ENCODE assay signal across 1 cellular context in genomic region chr20:63864978-63865640, GRCh38.
TF ChIP-seq lines count a peak whose summit lies in the region.

Gene TPD52L2 (plus strand): TSS chr20:63865270. CDS start chr20:63865366, 96 bp downstream.

TF ChIP-seq in HEK293, 187 proteins besides CTCF, POLR2A, EP300 and RAD21 (continued from another document and continues in another):
- TF ChIP-seq ZBTB6 (tag by site-specific recombination; IDR thresholded peaks at IDR 0.05): no peak
- TF ChIP-seq YY1 (tag by site-specific recombination; IDR thresholded peaks at IDR 0.05): peak; percentile 47; the same call in 1 of the 2 replicates
- no peak for TF ChIP-seq ZNF132 (tag by site-specific recombination; IDR thresholded peaks at IDR 0.05; ENCODE audit: borderline replicate concordance)
- TF ChIP-seq ZNF701 (tag by site-specific recombination; IDR thresholded peaks at IDR 0.05): no peak
- TF ChIP-seq ZNF830 (tag by site-specific recombination; IDR thresholded peaks at IDR 0.05; ENCODE audit: low read depth): no peak
- no peak for TF ChIP-seq ZNF549 (tag by site-specific recombination; IDR thresholded peaks at IDR 0.05)
- TF ChIP-seq ZBTB20 (tag by site-specific recombination; IDR thresholded peaks at IDR 0.05): no peak; the same call in none of the 2 replicates
- no peak for TF ChIP-seq ZNF324 (tag by site-specific recombination; IDR thresholded peaks at IDR 0.05)
- TF ChIP-seq ZBTB21 (tag by site-specific recombination; IDR thresholded peaks at IDR 0.05): peak; percentile 92
- no peak for TF ChIP-seq ZNF121 (tag by site-specific recombination; IDR thresholded peaks at IDR 0.05)
- no peak for TF ChIP-seq MEIS1 (CRISPR knock-in tag; IDR thresholded peaks at IDR 0.05; ENCODE audit: borderline replicate concordance)
- TF ChIP-seq, protein P1, sequence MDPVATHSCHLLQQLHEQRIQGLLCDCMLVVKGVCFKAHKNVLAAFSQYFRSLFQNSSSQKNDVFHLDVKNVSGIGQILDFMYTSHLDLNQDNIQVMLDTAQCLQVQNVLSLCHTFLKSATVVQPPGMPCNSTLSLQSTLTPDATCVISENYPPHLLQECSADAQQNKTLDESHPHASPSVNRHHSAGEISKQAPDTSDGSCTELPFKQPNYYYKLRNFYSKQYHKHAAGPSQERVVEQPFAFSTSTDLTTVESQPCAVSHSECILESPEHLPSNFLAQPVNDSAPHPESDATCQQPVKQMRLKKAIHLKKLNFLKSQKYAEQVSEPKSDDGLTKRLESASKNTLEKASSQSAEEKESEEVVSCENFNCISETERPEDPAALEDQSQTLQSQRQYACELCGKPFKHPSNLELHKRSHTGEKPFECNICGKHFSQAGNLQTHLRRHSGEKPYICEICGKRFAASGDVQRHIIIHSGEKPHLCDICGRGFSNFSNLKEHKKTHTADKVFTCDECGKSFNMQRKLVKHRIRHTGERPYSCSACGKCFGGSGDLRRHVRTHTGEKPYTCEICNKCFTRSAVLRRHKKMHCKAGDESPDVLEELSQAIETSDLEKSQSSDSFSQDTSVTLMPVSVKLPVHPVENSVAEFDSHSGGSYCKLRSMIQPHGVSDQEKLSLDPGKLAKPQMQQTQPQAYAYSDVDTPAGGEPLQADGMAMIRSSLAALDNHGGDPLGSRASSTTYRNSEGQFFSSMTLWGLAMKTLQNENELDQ (tag by site-specific recombination; IDR thresholded peaks at IDR 0.05; ENCODE audit: low read depth): no peak
- no peak for TF ChIP-seq ZNF223 (tag by site-specific recombination; IDR thresholded peaks at IDR 0.05)
- TF ChIP-seq KLF7 (tag by site-specific recombination; IDR thresholded peaks at IDR 0.05; ENCODE audit: borderline replicate concordance): 0 out of 2 replicates have a peak, but pooled peaks have one; percentile 53
- TF ChIP-seq ZBTB1 (tag by site-specific recombination; IDR thresholded peaks at IDR 0.05): no peak
- TF ChIP-seq ZNF366 (tag by site-specific recombination; conservative IDR thresholded peaks at IDR 0.05): no peak
- 0 out of 2 replicates have a peak, but pooled peaks have one; percentile 55 for TF ChIP-seq REPIN1 (tag by site-specific recombination; IDR thresholded peaks at IDR 0.05; ENCODE audit: low read depth)
- TF ChIP-seq ZNF558 (tag by site-specific recombination; IDR thresholded peaks at IDR 0.05): no peak
- peak; percentile 82 for TF ChIP-seq ZBTB8A (tag by site-specific recombination; IDR thresholded peaks at IDR 0.05)
- TF ChIP-seq, protein P2, sequence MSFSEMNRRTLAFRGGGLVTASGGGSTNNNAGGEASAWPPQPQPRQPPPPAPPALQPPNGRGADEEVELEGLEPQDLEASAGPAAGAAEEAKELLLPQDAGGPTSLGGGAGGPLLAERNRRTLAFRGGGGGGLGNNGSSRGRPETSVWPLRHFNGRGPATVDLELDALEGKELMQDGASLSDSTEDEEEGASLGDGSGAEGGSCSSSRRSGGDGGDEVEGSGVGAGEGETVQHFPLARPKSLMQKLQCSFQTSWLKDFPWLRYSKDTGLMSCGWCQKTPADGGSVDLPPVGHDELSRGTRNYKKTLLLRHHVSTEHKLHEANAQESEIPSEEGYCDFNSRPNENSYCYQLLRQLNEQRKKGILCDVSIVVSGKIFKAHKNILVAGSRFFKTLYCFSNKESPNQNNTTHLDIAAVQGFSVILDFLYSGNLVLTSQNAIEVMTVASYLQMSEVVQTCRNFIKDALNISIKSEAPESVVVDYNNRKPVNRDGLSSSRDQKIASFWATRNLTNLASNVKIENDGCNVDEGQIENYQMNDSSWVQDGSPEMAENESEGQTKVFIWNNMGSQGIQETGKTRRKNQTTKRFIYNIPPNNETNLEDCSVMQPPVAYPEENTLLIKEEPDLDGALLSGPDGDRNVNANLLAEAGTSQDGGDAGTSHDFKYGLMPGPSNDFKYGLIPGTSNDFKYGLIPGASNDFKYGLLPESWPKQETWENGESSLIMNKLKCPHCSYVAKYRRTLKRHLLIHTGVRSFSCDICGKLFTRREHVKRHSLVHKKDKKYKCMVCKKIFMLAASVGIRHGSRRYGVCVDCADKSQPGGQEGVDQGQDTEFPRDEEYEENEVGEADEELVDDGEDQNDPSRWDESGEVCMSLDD (tag by site-specific recombination; IDR thresholded peaks at IDR 0.05): peak; percentile 46; the same call in 1 of the 2 replicates
- TF ChIP-seq PBX3 (CRISPR knock-in tag; IDR thresholded peaks at IDR 0.05): no peak
- peak; percentile 6; the same call in 1 of the 2 replicates for TF ChIP-seq ZNF433 (tag by site-specific recombination; IDR thresholded peaks at IDR 0.05; ENCODE audit: low read depth)
- TF ChIP-seq ZNF692 (tag by site-specific recombination; IDR thresholded peaks at IDR 0.05): peak; percentile 42; the same call in 1 of the 2 replicates
- no peak for TF ChIP-seq ZNF354C (tag by site-specific recombination; IDR thresholded peaks at IDR 0.05; ENCODE audit: borderline replicate concordance, low read depth)
- no peak for TF ChIP-seq ZNF677 (tag by site-specific recombination; IDR thresholded peaks at IDR 0.05)
- no peak for TF ChIP-seq ZNF626 (tag by site-specific recombination; IDR thresholded peaks at IDR 0.05)
- TF ChIP-seq ZNF623 (tag by site-specific recombination; IDR thresholded peaks at IDR 0.05): no peak
- no peak for TF ChIP-seq ZNF843 (tag by site-specific recombination; IDR thresholded peaks at IDR 0.05)
- no peak for TF ChIP-seq ZSCAN5A (tag by site-specific recombination; IDR thresholded peaks at IDR 0.05)
- TF ChIP-seq IKZF3 (tag by site-specific recombination; IDR thresholded peaks at IDR 0.05): peak; percentile 98
- no peak for TF ChIP-seq ZNF704 (tag by site-specific recombination; IDR thresholded peaks at IDR 0.05)
- no peak for TF ChIP-seq ZNF266 (tag by site-specific recombination; IDR thresholded peaks at IDR 0.05; ENCODE audit: low read depth)
- TF ChIP-seq SCRT2 (tag by site-specific recombination; IDR thresholded peaks at IDR 0.05): no peak
- peak; percentile 44; the same call in 1 of the 2 replicates for TF ChIP-seq ZNF391 (tag by site-specific recombination; IDR thresholded peaks at IDR 0.05; ENCODE audit: borderline replicate concordance, low read depth)
- no peak for TF ChIP-seq ZNF544 (tag by site-specific recombination; IDR thresholded peaks at IDR 0.05)
- no peak for TF ChIP-seq MYNN (tag by site-specific recombination; IDR thresholded peaks at IDR 0.05; ENCODE audit: borderline replicate concordance)
- TF ChIP-seq ZNF776 (tag by site-specific recombination; IDR thresholded peaks at IDR 0.05; ENCODE audit: borderline replicate concordance): no peak
- no peak for TF ChIP-seq FEZF1 (tag by site-specific recombination; IDR thresholded peaks at IDR 0.05)
- no peak for TF ChIP-seq ZNF133 (tag by site-specific recombination; IDR thresholded peaks at IDR 0.05)
- TF ChIP-seq ZSCAN4 (tag by site-specific recombination; IDR thresholded peaks at IDR 0.05): no peak
- TF ChIP-seq, protein P3, sequence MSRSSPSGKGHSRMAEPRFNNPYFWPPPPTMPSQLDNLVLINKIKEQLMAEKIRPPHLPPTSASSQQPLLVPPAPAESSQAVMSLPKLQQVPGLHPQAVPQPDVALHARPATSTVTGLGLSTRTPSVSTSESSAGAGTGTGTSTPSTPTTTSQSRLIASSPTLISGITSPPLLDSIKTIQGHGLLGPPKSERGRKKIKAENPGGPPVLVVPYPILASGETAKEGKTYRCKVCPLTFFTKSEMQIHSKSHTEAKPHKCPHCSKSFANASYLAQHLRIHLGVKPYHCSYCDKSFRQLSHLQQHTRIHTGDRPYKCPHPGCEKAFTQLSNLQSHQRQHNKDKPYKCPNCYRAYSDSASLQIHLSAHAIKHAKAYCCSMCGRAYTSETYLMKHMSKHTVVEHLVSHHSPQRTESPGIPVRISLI (tag by site-specific recombination; IDR thresholded peaks at IDR 0.05): no peak
- peak; percentile 62; the same call in 1 of the 2 replicates for TF ChIP-seq ZXDB (tag by site-specific recombination; IDR thresholded peaks at IDR 0.05)
- no peak for TF ChIP-seq PRDM1 (tag by site-specific recombination; IDR thresholded peaks at IDR 0.05)
- TF ChIP-seq SCRT1 (tag by site-specific recombination; IDR thresholded peaks at IDR 0.05; ENCODE audit: borderline replicate concordance): no peak
- TF ChIP-seq YY2 (tag by site-specific recombination; IDR thresholded peaks at IDR 0.05): peak; percentile 55; the same call in 1 of the 2 replicates
- TF ChIP-seq ZNF416 (tag by site-specific recombination; IDR thresholded peaks at IDR 0.05): no peak
- no peak for TF ChIP-seq ZNF175 (tag by site-specific recombination; IDR thresholded peaks at IDR 0.05)
- TF ChIP-seq KLF10 (tag by site-specific recombination; IDR thresholded peaks at IDR 0.05): peak; percentile 77
- TF ChIP-seq EGR2 (tag by site-specific recombination; IDR thresholded peaks at IDR 0.05; ENCODE audit: low read depth): peak; percentile 40; the same call in 1 of the 2 replicates
- TF ChIP-seq TCF7L2 (IDR thresholded peaks at IDR 0.05; ENCODE audit: borderline replicate concordance, low read depth, low read length): no peak
- no peak for TF ChIP-seq KLF1 (tag by site-specific recombination; IDR thresholded peaks at IDR 0.05)
- no peak for TF ChIP-seq ZNF510 (tag by site-specific recombination; IDR thresholded peaks at IDR 0.05; ENCODE audit: insufficient replicate concordance)
- TF ChIP-seq ZNF184 (tag by site-specific recombination; IDR thresholded peaks at IDR 0.05): no peak
- TF ChIP-seq ZNF211 (tag by site-specific recombination; IDR thresholded peaks at IDR 0.05; ENCODE audit: low read depth): no peak
- TF ChIP-seq, protein P4, sequence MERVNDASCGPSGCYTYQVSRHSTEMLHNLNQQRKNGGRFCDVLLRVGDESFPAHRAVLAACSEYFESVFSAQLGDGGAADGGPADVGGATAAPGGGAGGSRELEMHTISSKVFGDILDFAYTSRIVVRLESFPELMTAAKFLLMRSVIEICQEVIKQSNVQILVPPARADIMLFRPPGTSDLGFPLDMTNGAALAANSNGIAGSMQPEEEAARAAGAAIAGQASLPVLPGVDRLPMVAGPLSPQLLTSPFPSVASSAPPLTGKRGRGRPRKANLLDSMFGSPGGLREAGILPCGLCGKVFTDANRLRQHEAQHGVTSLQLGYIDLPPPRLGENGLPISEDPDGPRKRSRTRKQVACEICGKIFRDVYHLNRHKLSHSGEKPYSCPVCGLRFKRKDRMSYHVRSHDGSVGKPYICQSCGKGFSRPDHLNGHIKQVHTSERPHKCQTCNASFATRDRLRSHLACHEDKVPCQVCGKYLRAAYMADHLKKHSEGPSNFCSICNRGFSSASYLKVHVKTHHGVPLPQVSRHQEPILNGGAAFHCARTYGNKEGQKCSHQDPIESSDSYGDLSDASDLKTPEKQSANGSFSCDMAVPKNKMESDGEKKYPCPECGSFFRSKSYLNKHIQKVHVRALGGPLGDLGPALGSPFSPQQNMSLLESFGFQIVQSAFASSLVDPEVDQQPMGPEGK (tag by site-specific recombination; IDR thresholded peaks at IDR 0.05): no peak
- 0 out of 2 replicates have a peak, but pooled peaks have one; percentile 37 for TF ChIP-seq ZNF239 (tag by site-specific recombination; IDR thresholded peaks at IDR 0.05)
